In the genomic region with DNA sequence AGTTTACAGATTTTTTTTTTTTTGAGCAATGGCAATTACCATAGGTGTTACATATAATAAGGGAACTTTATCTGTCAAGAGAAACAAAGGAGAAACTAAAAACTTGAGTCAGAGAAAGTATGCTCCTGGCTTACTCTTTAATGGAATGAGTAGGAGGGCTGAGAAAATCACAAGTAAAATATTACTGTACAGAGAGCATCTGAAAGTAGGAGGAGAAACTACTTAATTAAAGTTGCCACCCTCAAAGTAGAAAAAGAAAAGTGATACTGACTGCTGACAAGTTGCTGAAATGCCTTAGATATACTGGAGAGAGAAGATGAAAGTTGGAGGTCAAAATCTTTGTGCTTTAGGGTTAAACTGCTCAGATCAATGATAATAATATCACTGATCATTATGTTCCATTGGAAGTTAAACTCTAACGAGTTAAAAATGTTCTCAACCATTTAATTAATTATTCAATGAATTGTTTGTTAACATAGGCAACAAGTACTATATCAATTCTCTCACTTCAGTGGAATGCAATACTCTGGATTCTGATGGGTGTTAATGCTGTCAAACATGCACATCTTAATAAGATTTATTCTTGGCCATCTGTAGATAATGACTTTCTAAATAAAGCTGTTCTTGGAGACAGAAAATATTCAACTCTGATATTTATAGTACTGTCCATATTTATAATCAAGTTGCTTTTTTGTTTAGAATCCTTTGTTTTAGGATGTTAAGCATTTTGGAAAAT, we compare ENCODE assay signal across 8 cellular contexts.
DNase-seq lines count a peak whose midpoint lies in the region; ATAC-seq and TF ChIP-seq lines count a peak whose summit lies in the region.

No MANE protein-coding gene starts in this region.

- H2BK15ac ChIP-seq in H9 (ENCODE audit: low read depth, low read length) = no peak overlapping the region

- H3K9ac ChIP-seq in H9 (ENCODE audit: extremely low read depth, insufficient read length, low read length) = no peak overlapping the region

- CTCF ChIA-PET in activated naive CD4-positive, alpha-beta T cell treated with anti-CD3 and anti-CD28 coated beads for 36 hours (lab: Charles Lee) = interaction anchor here (0.6 kb wide), 1 partner anchor 273 kb away, joined by 3 read pairs; no protein-coding TSS in a partner anchor

- H3K79me2 ChIP-seq in H9 (ENCODE audit: insufficient read depth, low read length) = no peaks in the 10 kb centered on the region

- no peaks in the 10 kb centered on the region for H4K20me1 ChIP-seq in H9 (ENCODE audit: control insufficient read depth, insufficient read depth, insufficient read length)

- peaks cover 62% of the 10 kb centered on the region for H3K4me1 Mint-ChIP-seq in activated naive CD4-positive, alpha-beta T cell treated with anti-CD3 and anti-CD28 coated beads, Interleukin-2, amount 50 U/mL, for 24 hours
- H3K4me1 Mint-ChIP-seq in activated naive CD4-positive, alpha-beta T cell treated with anti-CD3 and anti-CD28 coated beads for 36 hours (ENCODE audit: low read depth) = peaks cover 62% of the 10 kb centered on the region
- peaks cover 2 to 3% of the 10 kb centered on the region in 2 experiments; a peak in 3 of 4 replicates for H3K4me1 Mint-ChIP-seq in H9

- no peaks in the 10 kb centered on the region for H3K36me3 ChIP-seq in brain microvascular endothelial cell (replicated peaks)

- peaks cover 7% of the 10 kb centered on the region for H3K9me3 Mint-ChIP-seq in activated naive CD4-positive, alpha-beta T cell treated with anti-CD3 and anti-CD28 coated beads, Interleukin-2, amount 50 U/mL, for 24 hours
- H3K9me3 Mint-ChIP-seq in activated naive CD4-positive, alpha-beta T cell treated with anti-CD3 and anti-CD28 coated beads for 36 hours = no peaks in the 10 kb centered on the region
- no peaks in the 10 kb centered on the region for H3K9me3 Mint-ChIP-seq in H9

- H2BK5ac ChIP-seq in H9 (ENCODE audit: insufficient read length, low read length) = no peak overlapping the region

- ATAC-seq in HG02623 (IDR thresholded peaks at IDR 0.05; ENCODE audit: unreplicated experiment) (peak; percentile 74), HG03521 (IDR thresholded peaks at IDR 0.05; ENCODE audit: unreplicated experiment) (peak; percentile 61)

- no peaks in the 10 kb centered on the region for H3K27me3 ChIP-seq in H9 (ENCODE audit: insufficient read depth, low read length)
- no peaks in the 10 kb centered on the region for H3K27me3 ChIP-seq in brain microvascular endothelial cell (replicated peaks)

- TF ChIP-seq CTCF in H9 (conservative IDR thresholded peaks at IDR 0.05) = no peak
- TF ChIP-seq CTCF in brain microvascular endothelial cell (IDR thresholded peaks at IDR 0.05; ENCODE audit: low read depth, low read length, missing control alignments) = no peak

- H2AK5ac ChIP-seq in H9 (ENCODE audit: insufficient read length, low read length) = no peak overlapping the region

- H3K9me3 ChIP-seq in H9 (ENCODE audit: control insufficient read depth, low read depth, low read length) = no peaks in the 10 kb centered on the region

- H3K4me2 ChIP-seq in H9 (ENCODE audit: insufficient read depth, insufficient read length, low read length) = no peak overlapping the region

- no peak overlapping the region for H3K4me3 ChIP-seq in brain microvascular endothelial cell (ENCODE audit: low read depth, low read length)

- H3K79me1 ChIP-seq in H9 (ENCODE audit: insufficient read depth, low read depth, low read length, poor library complexity, severe bottlenecking) = no peaks in the 10 kb centered on the region

- H4K91ac ChIP-seq in H9 (ENCODE audit: insufficient read length, low read depth, low read length) = no peak overlapping the region

- peak overlapping the region; percentile 60 for H3K27ac Mint-ChIP-seq in activated naive CD4-positive, alpha-beta T cell treated with anti-CD3 and anti-CD28 coated beads, Interleukin-2, amount 50 U/mL, for 24 hours
- no peak overlapping the region for H3K27ac Mint-ChIP-seq in activated naive CD4-positive, alpha-beta T cell treated with anti-CD3 and anti-CD28 coated beads for 36 hours
- no peak overlapping the region for H3K27ac Mint-ChIP-seq in H9

- no peak overlapping the region for H3K56ac ChIP-seq in H9 (ENCODE audit: insufficient read length, low read depth, low read length)

- no peaks in the 10 kb centered on the region for H3K27me3 Mint-ChIP-seq in activated naive CD4-positive, alpha-beta T cell treated with anti-CD3 and anti-CD28 coated beads, Interleukin-2, amount 50 U/mL, for 24 hours
- H3K27me3 Mint-ChIP-seq in activated naive CD4-positive, alpha-beta T cell treated with anti-CD3 and anti-CD28 coated beads for 36 hours (ENCODE audit: low read depth) = no peaks in the 10 kb centered on the region
- H3K27me3 Mint-ChIP-seq in H9 (ENCODE audit: low read depth) = no peaks in the 10 kb centered on the region

- no peak overlapping the region for H3K14ac ChIP-seq in H9 (ENCODE audit: insufficient read depth, low read length)

- in situ Hi-C loops in brain microvascular endothelial cell (cut with HindIII; ENCODE audit: low pct_ligation_motif_present, low sequenced_read_pairs) = no loop called here

- H4K8ac ChIP-seq in H9 (replicated peaks; ENCODE audit: insufficient read length, low read depth, low read length) = no peak overlapping the region

- no peak overlapping the region for H3T11ph ChIP-seq in H9 (ENCODE audit: low read length)

- H4K5ac ChIP-seq in H9 (ENCODE audit: insufficient read length, low read depth, low read length) = no peak overlapping the region

- H2BK120ac ChIP-seq in H9 (ENCODE audit: low read depth, low read length, poor library complexity, severe bottlenecking) = no peak overlapping the region

- DNase-seq in activated naive CD4-positive, alpha-beta T cell treated with anti-CD3 and anti-CD28 coated beads for 36 hours = no peak
- DNase-seq in H9 (no peak), ureter (ENCODE audit: low spot score) (no peak), brain microvascular endothelial cell (no peak), kidney tubule cell (ENCODE audit: low spot score) (no peak)

- H3K4ac ChIP-seq in H9 (ENCODE audit: low read depth, low read length) = no peak overlapping the region

- no peaks in the 10 kb centered on the region for H3K23me2 ChIP-seq in H9 (ENCODE audit: insufficient read length, low read depth, low read length, poor library complexity, severe bottlenecking)

- H3K27ac ChIP-seq in H9 (ENCODE audit: insufficient read length, low read depth, low read length) (no peak overlapping the region), brain microvascular endothelial cell (no peak overlapping the region)

- intact Hi-C loops in activated naive CD4-positive, alpha-beta T cell treated with anti-CD3 and anti-CD28 coated beads for 36 hours (cut with micrococcal nuclease) = loop anchor here (1.0 to 10.0 kb wide), 12 partner anchors 40 to 1088 kb away; no protein-coding TSS in a partner anchor

- WGBS in H9 (ENCODE audit: extremely low coverage, insufficient read length, low lambda C conversion rate) = no CpG with 5 or more reads among the region's 1 CpG

- peak overlapping the region; percentile 3 for H3K4me3 Mint-ChIP-seq in activated naive CD4-positive, alpha-beta T cell treated with anti-CD3 and anti-CD28 coated beads, Interleukin-2, amount 50 U/mL, for 24 hours
- H3K4me3 Mint-ChIP-seq in activated naive CD4-positive, alpha-beta T cell treated with anti-CD3 and anti-CD28 coated beads for 36 hours = no peak overlapping the region
- H3K4me3 Mint-ChIP-seq in H9 = no peak overlapping the region

- no peak overlapping the region for H2BK20ac ChIP-seq in H9 (ENCODE audit: low read depth, low read length, poor library complexity, severe bottlenecking)

- no peak overlapping the region for H2BK12ac ChIP-seq in H9 (ENCODE audit: insufficient read length, low read depth, low read length)

- peaks cover under 1% of the 10 kb centered on the region for H3K36me3 Mint-ChIP-seq in activated naive CD4-positive, alpha-beta T cell treated with anti-CD3 and anti-CD28 coated beads, Interleukin-2, amount 50 U/mL, for 24 hours
- no peaks in the 10 kb centered on the region for H3K36me3 Mint-ChIP-seq in activated naive CD4-positive, alpha-beta T cell treated with anti-CD3 and anti-CD28 coated beads for 36 hours (ENCODE audit: low read depth)
- no peaks in the 10 kb centered on the region for H3K36me3 Mint-ChIP-seq in H9 (ENCODE audit: insufficient read depth in 1 of 3, low read depth in 3 of 3)

- no peak overlapping the region for H3K23ac ChIP-seq in H9 (ENCODE audit: insufficient read length, low read depth, low read length)

- no peaks in the 10 kb centered on the region for H3K4me1 ChIP-seq in H9 (ENCODE audit: insufficient read depth, low read length)

- no peak overlapping the region for H3K18ac ChIP-seq in H9 (ENCODE audit: insufficient read length, low read depth, low read length)

- H2AFZ ChIP-seq in H9 (ENCODE audit: low read length) = no peak overlapping the region
